Comparison of ENCODE assay signal across 13 cellular contexts in genomic region chr22:40265783-40266182, GRCh38.
DNase-seq lines count a peak whose midpoint lies in the region; ATAC-seq and TF ChIP-seq lines count a peak whose summit lies in the region.
"Had no signal": no experiment of that assay in that cellular context is flagged by ENCODE, and none has a peak within 500 bp of the region (broad histone marks: within the 10 kb centered on the region; RNA-seq: fewer than 3 reads in every experiment).

No MANE protein-coding gene starts in this region.

- TF ChIP-seq CTCF in mucosa of descending colon (IDR thresholded peaks at IDR 0.05): no peak

- H3K4me3 ChIP-seq in mucosa of descending colon: no peak overlapping the region
- H3K4me3 ChIP-seq: sigmoid colon, uterus had no signal

- no peaks in the 10 kb centered on the region for H3K36me3 ChIP-seq in mucosa of descending colon (ENCODE audit: low read depth)
- H3K36me3 ChIP-seq: uterus had no signal

- no peak overlapping the region for H3K4me3 Mint-ChIP-seq in activated T-helper 1 cell treated with anti-CD3 and anti-CD28 coated beads, Interleukin-12 subunit alpha, Interleukin-12 subunit beta, Interleukin-2, Interleukin-4 antibody, amounts not matched to agents 30 ng/mL and 10 ng/mL and 1 ng/mL, durations not matched to agents 14 hours and 24 hours and 36 hours

- H3K27me3 Mint-ChIP-seq in activated T-helper 1 cell treated with anti-CD3 and anti-CD28 coated beads, Interleukin-12 subunit alpha, Interleukin-12 subunit beta, Interleukin-2, Interleukin-4 antibody, amounts not matched to agents 30 ng/mL and 10 ng/mL and 1 ng/mL, durations not matched to agents 14 hours and 24 hours and 36 hours (ENCODE audit: insufficient read depth): no peaks in the 10 kb centered on the region

- H3K4me1 Mint-ChIP-seq in activated T-helper 1 cell treated with anti-CD3 and anti-CD28 coated beads, Interleukin-12 subunit alpha, Interleukin-12 subunit beta, Interleukin-2, Interleukin-4 antibody, amounts not matched to agents 30 ng/mL and 10 ng/mL and 1 ng/mL, durations not matched to agents 14 hours and 24 hours and 36 hours (ENCODE audit: low read depth): peaks cover 30% of the 10 kb centered on the region

- H3K27ac Mint-ChIP-seq in activated T-helper 1 cell treated with anti-CD3 and anti-CD28 coated beads, Interleukin-12 subunit alpha, Interleukin-12 subunit beta, Interleukin-2, Interleukin-4 antibody, amounts not matched to agents 30 ng/mL and 10 ng/mL and 1 ng/mL, durations not matched to agents 14 hours and 24 hours and 36 hours: peak overlapping the region; percentile 64

- no peaks in the 10 kb centered on the region for H3K4me1 ChIP-seq in mucosa of descending colon (ENCODE audit: low read depth)
- H3K4me1 ChIP-seq: sigmoid colon, uterus had no signal

- H3K9me3 ChIP-seq in mucosa of descending colon: no peaks in the 10 kb centered on the region
- H3K9me3 ChIP-seq: sigmoid colon, uterus had no signal

- intact Hi-C loops in activated T-helper 1 cell treated with anti-CD3 and anti-CD28 coated beads, Interleukin-12 subunit alpha, Interleukin-12 subunit beta, Interleukin-2, Interleukin-4 antibody, amounts not matched to agents 30 ng/mL and 10 ng/mL and 1 ng/mL, durations not matched to agents 14 hours and 24 hours and 36 hours (cut with micrococcal nuclease): no loop called here
- intact Hi-C loops in mucosa of descending colon (cut with DNase I, micrococcal nuclease): no loop called here

- peak; percentile 45 for DNase-seq in CMK (ENCODE audit: low read depth)
- DNase-seq in HT1080 (ENCODE audit: low read depth): peak; percentile 64
- DNase-seq in activated T-helper 1 cell treated with anti-CD3 and anti-CD28 coated beads, Interleukin-12 subunit alpha, Interleukin-12 subunit beta, Interleukin-2, Interleukin-4 antibody, amounts not matched to agents 30 ng/mL and 10 ng/mL and 1 ng/mL, durations not matched to agents 14 hours and 24 hours and 36 hours (ENCODE audit: low spot score): no peak
- DNase-seq in mucosa of descending colon: no peak
- no peak for DNase-seq in stimulated activated CD4-positive, alpha-beta T cell treated with anti-CD3 and anti-CD28 coated beads, Interleukin-15, amount 100 ng/mL, for 24 hours
- no peak for DNase-seq in SIG-M5 (lab: John Stamatoyannopoulos, UW)
- DNase-seq: DMS79 treated with DMSO at 0.1 percent for 48 hours; midbrain; NCI-H1694; NK-92 treated with Interleukin-12 subunit alpha and Interleukin-12 subunit beta, amount 100 ng/mL, for 24 hours; sigmoid colon; uterus had no signal

- peaks cover 40% of the 10 kb centered on the region for H3K36me3 Mint-ChIP-seq in activated T-helper 1 cell treated with anti-CD3 and anti-CD28 coated beads, Interleukin-12 subunit alpha, Interleukin-12 subunit beta, Interleukin-2, Interleukin-4 antibody, amounts not matched to agents 30 ng/mL and 10 ng/mL and 1 ng/mL, durations not matched to agents 14 hours and 24 hours and 36 hours (ENCODE audit: low read depth)

- no peaks in the 10 kb centered on the region for H3K9me3 Mint-ChIP-seq in activated T-helper 1 cell treated with anti-CD3 and anti-CD28 coated beads, Interleukin-12 subunit alpha, Interleukin-12 subunit beta, Interleukin-2, Interleukin-4 antibody, amounts not matched to agents 30 ng/mL and 10 ng/mL and 1 ng/mL, durations not matched to agents 14 hours and 24 hours and 36 hours

- ATAC-seq in mucosa of descending colon (peak; percentile 16), HG03039 (IDR thresholded peaks at IDR 0.05; ENCODE audit: unreplicated experiment) (no peak)

Comparison
In these comparisons a context has a peak if more than half of its experiments do, and no peak if none do; other contexts are left out.
1. DNase-seq: peak in CMK (single experiment) and HT1080 (single experiment); none in activated T-helper 1 cell treated with anti-CD3 and anti-CD28 coated beads, Interleukin-12 subunit alpha, Interleukin-12 subunit beta, Interleukin-2, Interleukin-4 antibody, amounts not matched to agents 30 ng/mL and 10 ng/mL and 1 ng/mL, durations not matched to agents 14 hours and 24 hours and 36 hours (single experiment), mucosa of descending colon (0 of 3), stimulated activated CD4-positive, alpha-beta T cell treated with anti-CD3 and anti-CD28 coated beads, Interleukin-15, amount 100 ng/mL, for 24 hours (single experiment) and SIG-M5 (single experiment).